ENCODE assay signal across 9 cellular contexts in the genomic region with DNA sequence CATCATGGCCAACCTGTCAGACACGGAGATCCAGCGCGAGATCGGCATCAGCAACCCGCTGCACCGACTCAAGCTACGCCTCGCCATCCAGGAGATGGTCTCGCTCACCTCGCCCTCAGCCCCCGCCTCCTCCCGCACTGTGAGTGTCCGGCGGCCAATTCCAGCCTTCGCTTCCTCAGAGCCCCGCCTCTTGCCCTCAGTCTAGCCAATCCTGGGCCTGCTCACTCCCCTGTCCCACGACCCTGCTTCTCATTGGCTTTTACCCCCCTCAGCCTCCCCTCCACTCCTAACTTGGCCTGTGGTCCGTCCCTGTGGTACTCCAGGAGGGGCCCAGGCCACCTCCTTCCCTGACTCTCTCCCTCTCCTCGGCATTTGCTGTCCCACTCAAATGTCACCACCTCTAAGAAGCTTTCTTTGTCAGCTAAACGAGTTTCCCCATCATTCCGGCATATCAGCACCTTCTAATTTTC. TPM values are rescaled to one million over a fixed set of nuclear protein-coding genes. Genes with fewer than 3 reads are reported as not detected.
DNase-seq lines count a peak whose midpoint lies in the region; ATAC-seq and TF ChIP-seq lines count a peak whose summit lies in the region.
"Had no signal": no experiment of that assay in that cellular context is flagged by ENCODE, and none has a peak within 500 bp of the region (broad histone marks: within the 10 kb centered on the region; RNA-seq: fewer than 3 reads in every experiment).

No MANE protein-coding gene starts in this region.

- H3F3A ChIP-seq in GM23338 (replicated peaks; ENCODE audit: low read depth): 0 out of 2 replicates have a peak, but pooled peaks cover 5% of the 10 kb centered on the region

- no peaks in the 10 kb centered on the region for H3K27me3 ChIP-seq in BJ (ENCODE audit: control insufficient read depth, insufficient read depth, low read length)
- H3K27me3 ChIP-seq in GM23338 (ENCODE audit: insufficient read depth): no peaks in the 10 kb centered on the region
- no peaks in the 10 kb centered on the region for H3K27me3 ChIP-seq in stomach smooth muscle (ENCODE audit: control insufficient read depth in 1 of 2, insufficient read depth in 2 of 2, low read length in 2 of 2)

- peak overlapping the region; percentile 68 for H3K4me3 ChIP-seq in BJ (ENCODE audit: low read depth, low read length)
- peak overlapping the region; percentile 64 for H3K4me3 ChIP-seq in GM23338
- H3K4me3 ChIP-seq in fibroblast of the aortic adventitia (ENCODE audit: low read depth, low read length): peak overlapping the region; percentile 93
- H3K4me3 ChIP-seq in stomach smooth muscle (ENCODE audit: low read length in 2 of 2): peak overlapping the region; percentile 80 to 89

- H3K36me3 Mint-ChIP-seq in GM23338 (ENCODE audit: low read depth): no peaks in the 10 kb centered on the region; the same call in 1 of the 3 replicates
- no peaks in the 10 kb centered on the region for H3K36me3 Mint-ChIP-seq in activated T-helper 2 cell treated with anti-CD3 and anti-CD28 coated beads, Interferon-gamma antibody, Interleukin-2, Interleukin-4, amounts not matched to agents 10 μg/mL and 5 μg/mL and 100 μg/mL, durations not matched to agents 14 hours and 24 hours and 36 hours (ENCODE audit: low read depth)
- H3K36me3 Mint-ChIP-seq in naive thymus-derived CD8-positive, alpha-beta T cell: no peaks in the 10 kb centered on the region

- H3K9ac ChIP-seq in stomach smooth muscle (ENCODE audit: low read length in 2 of 2): peak overlapping the region; percentile 58 to 66

- H3K27ac ChIP-seq in GM23338 (ENCODE audit: low read depth) (no peak overlapping the region), stomach smooth muscle (ENCODE audit: low read length) (no peak overlapping the region)
- H3K27ac ChIP-seq: HL-60 had no signal

- DNase-seq in BJ (ENCODE audit: low read depth) (peak; percentile 56), GM23338 (ENCODE audit: low spot score) (peak; percentile 99), NCI-H526 treated with DMSO at 0.1 percent for 48 hours (lab: John Stamatoyannopoulos, UW) (peak; percentile 90), fibroblast of the aortic adventitia (ENCODE audit: low read depth) (peak; percentile 87)
- peak; percentile 78 for DNase-seq in activated T-helper 2 cell treated with anti-CD3 and anti-CD28 coated beads, Interferon-gamma antibody, Interleukin-2, Interleukin-4, amounts not matched to agents 10 μg/mL and 5 μg/mL and 100 μg/mL, durations not matched to agents 14 hours and 24 hours and 36 hours (ENCODE audit: low spot score)
- peak in 9 of 10 donors; percentile 33 to 76 (median 47) for DNase-seq in naive thymus-derived CD8-positive, alpha-beta T cell
- no peak for DNase-seq in central memory CD4-positive, alpha-beta T cell

- CTCF ChIA-PET in BJ (lab: Yijun Ruan, JAX): interaction anchor here (0.6 to 1.5 kb wide), 3 partner anchors 9 to 45 kb away, joined by 4 to 10 read pairs (median 8); no protein-coding TSS in a partner anchor

- H3K79me2 ChIP-seq in GM23338 (replicated peaks; ENCODE audit: insufficient read depth): no peaks in the 10 kb centered on the region

- 0 out of 2 replicates have a peak, but pooled peaks cover 3% of the 10 kb centered on the region for H3K9me2 ChIP-seq in GM23338 (ENCODE audit: insufficient read depth)

- no peak for TF ChIP-seq CTCF in BJ (IDR thresholded peaks at IDR 0.05; ENCODE audit: insufficient read depth, low read depth, low read length)
- TF ChIP-seq CTCF in GM23338 (conservative IDR thresholded peaks at IDR 0.05; ENCODE audit: low read depth in 2 of 2): no peak
- no peak for TF ChIP-seq CTCF in fibroblast of the aortic adventitia (IDR thresholded peaks at IDR 0.05; ENCODE audit: insufficient read depth, low read length)

- H3K4me1 ChIP-seq in GM23338 (ENCODE audit: insufficient read depth) (peaks cover 20% of the 10 kb centered on the region), stomach smooth muscle (ENCODE audit: control insufficient read depth, insufficient read depth, low read length) (peaks cover 21% of the 10 kb centered on the region)

- H3K27ac Mint-ChIP-seq in GM23338: no peak overlapping the region
- H3K27ac Mint-ChIP-seq in activated T-helper 2 cell treated with anti-CD3 and anti-CD28 coated beads, Interferon-gamma antibody, Interleukin-2, Interleukin-4, amounts not matched to agents 10 μg/mL and 5 μg/mL and 100 μg/mL, durations not matched to agents 14 hours and 24 hours and 36 hours: no peak overlapping the region
- peak overlapping the region in 5 of 10 donors; percentile 57 to 75 (median 60) for H3K27ac Mint-ChIP-seq in naive thymus-derived CD8-positive, alpha-beta T cell

- H3K9me3 ChIP-seq in stomach smooth muscle (ENCODE audit: control insufficient read depth in 2 of 2, low read length in 2 of 2): no peaks in the 10 kb centered on the region

- no peak overlapping the region for H2AFZ ChIP-seq in GM23338

- H3K4me1 Mint-ChIP-seq in GM23338: peaks cover 28% of the 10 kb centered on the region
- peaks cover 20% of the 10 kb centered on the region for H3K4me1 Mint-ChIP-seq in activated T-helper 2 cell treated with anti-CD3 and anti-CD28 coated beads, Interferon-gamma antibody, Interleukin-2, Interleukin-4, amounts not matched to agents 10 μg/mL and 5 μg/mL and 100 μg/mL, durations not matched to agents 14 hours and 24 hours and 36 hours (ENCODE audit: low read depth)
- peaks cover 14 to 26% (median 19%) of the 10 kb centered on the region in 4 donors for H3K4me1 Mint-ChIP-seq in naive thymus-derived CD8-positive, alpha-beta T cell

- peak; percentile 87 for ATAC-seq in GM23338
- peak; percentile 80 to 94 for ATAC-seq in naive thymus-derived CD8-positive, alpha-beta T cell

- no peaks in the 10 kb centered on the region for H4K20me1 ChIP-seq in GM23338 (replicated peaks; ENCODE audit: insufficient read depth)

- H3K4me2 ChIP-seq in GM23338: peak overlapping the region; percentile 84

- peak overlapping the region; percentile 88 for H3K4me3 Mint-ChIP-seq in GM23338
- H3K4me3 Mint-ChIP-seq in activated T-helper 2 cell treated with anti-CD3 and anti-CD28 coated beads, Interferon-gamma antibody, Interleukin-2, Interleukin-4, amounts not matched to agents 10 μg/mL and 5 μg/mL and 100 μg/mL, durations not matched to agents 14 hours and 24 hours and 36 hours (ENCODE audit: low read depth): peak overlapping the region; percentile 86
- H3K4me3 Mint-ChIP-seq in naive thymus-derived CD8-positive, alpha-beta T cell: peak overlapping the region; percentile 74 to 92 (median 82)

- no peaks in the 10 kb centered on the region for H3K9me3 Mint-ChIP-seq in GM23338
- H3K9me3 Mint-ChIP-seq in activated T-helper 2 cell treated with anti-CD3 and anti-CD28 coated beads, Interferon-gamma antibody, Interleukin-2, Interleukin-4, amounts not matched to agents 10 μg/mL and 5 μg/mL and 100 μg/mL, durations not matched to agents 14 hours and 24 hours and 36 hours: no peaks in the 10 kb centered on the region
- H3K9me3 Mint-ChIP-seq in naive thymus-derived CD8-positive, alpha-beta T cell: no peaks in the 10 kb centered on the region

- POLR2A ChIA-PET in BJ (lab: Charles Lee): interaction anchor here (1.0 kb wide), 1 partner anchor 15 kb away, joined by 3 read pairs; no protein-coding TSS in a partner anchor
- POLR2A ChIA-PET in naive thymus-derived CD8-positive, alpha-beta T cell (lab: Charles Lee): no interaction called here

- no peaks in the 10 kb centered on the region for H3K36me3 ChIP-seq in BJ (ENCODE audit: control insufficient read depth, insufficient read depth, low read length)
- H3K36me3 ChIP-seq in GM23338 (ENCODE audit: insufficient read depth): no peaks in the 10 kb centered on the region
- no peaks in the 10 kb centered on the region for H3K36me3 ChIP-seq in stomach smooth muscle (ENCODE audit: control insufficient read depth in 2 of 2, insufficient read depth in 2 of 2, low read length in 2 of 2)

- peaks cover 13% of the 10 kb centered on the region for H3K27me3 Mint-ChIP-seq in GM23338 (ENCODE audit: insufficient read depth, low read depth, poor library complexity)
- peaks cover 12% of the 10 kb centered on the region for H3K27me3 Mint-ChIP-seq in activated T-helper 2 cell treated with anti-CD3 and anti-CD28 coated beads, Interferon-gamma antibody, Interleukin-2, Interleukin-4, amounts not matched to agents 10 μg/mL and 5 μg/mL and 100 μg/mL, durations not matched to agents 14 hours and 24 hours and 36 hours (ENCODE audit: low read depth)
- H3K27me3 Mint-ChIP-seq in naive thymus-derived CD8-positive, alpha-beta T cell: peaks cover 18 to 48% (median 37%) of the 10 kb centered on the region in 5 donors

- intact Hi-C loops in activated T-helper 2 cell treated with anti-CD3 and anti-CD28 coated beads, Interferon-gamma antibody, Interleukin-2, Interleukin-4, amounts not matched to agents 10 μg/mL and 5 μg/mL and 100 μg/mL, durations not matched to agents 14 hours and 24 hours and 36 hours (cut with micrococcal nuclease): loop anchor here (10.0 kb wide), 1 partner anchor 148 kb away; the partner anchor contains the start of genes GYS1 and RUVBL2

RNA-seq across cellular contexts. Expression of gene HRC, which starts 12.3 kb away (rescaled TPM):
- polyA plus RNA-seq in BJ (2011; rRNA removed): 0.07 and 0.25 TPM in 2 replicates
- not detected in 2 replicates for polyA minus RNA-seq in BJ (2011; rRNA and poly(A)+ RNA removed)
- total RNA-seq in GM23338 (2014; rRNA removed; shearing (Covaris generic)): 1.4 and 1.9 TPM in 2 replicates
- 2.0 and 2.5 TPM in 2 replicates for polyA plus RNA-seq in GM23338 (2016; fragmentation: Nextera tagmentation; extraction: Ambion mirVana)
- total RNA-seq in activated T-helper 2 cell treated with anti-CD3 and anti-CD28 coated beads, Interferon-gamma antibody, Interleukin-2, Interleukin-4, amounts not matched to agents 10 μg/mL and 5 μg/mL and 100 μg/mL, durations not matched to agents 14 hours and 24 hours and 36 hours: not detected in 2 replicates
- not detected in 2 replicates for total RNA-seq in fibroblast of the aortic adventitia (ENCODE audit: low replicate concordance)
- not detected for total RNA-seq in naive thymus-derived CD8-positive, alpha-beta T cell
- polyA plus RNA-seq in naive thymus-derived CD8-positive, alpha-beta T cell: not detected

RNA-seq across cellular contexts. Expression of gene TRPM4, which starts 14.7 kb away (rescaled TPM):
- polyA plus RNA-seq in BJ (2011; rRNA removed) (12.8 and 17.6 TPM in 2 replicates), GM23338 (2016; fragmentation: Nextera tagmentation; extraction: Ambion mirVana) (25.7 and 30.4 TPM in 2 replicates)
- 10.9 and 12.7 TPM in 2 replicates for polyA minus RNA-seq in BJ (2011; rRNA and poly(A)+ RNA removed)
- total RNA-seq in GM23338 (2014; rRNA removed; shearing (Covaris generic)): 11.6 and 16.5 TPM in 2 replicates
- total RNA-seq in activated T-helper 2 cell treated with anti-CD3 and anti-CD28 coated beads, Interferon-gamma antibody, Interleukin-2, Interleukin-4, amounts not matched to agents 10 μg/mL and 5 μg/mL and 100 μg/mL, durations not matched to agents 14 hours and 24 hours and 36 hours: 1.3 and 1.9 TPM in 2 replicates
- total RNA-seq in fibroblast of the aortic adventitia (ENCODE audit: low replicate concordance): 14.0 and 15.0 TPM in 2 replicates
- not detected for total RNA-seq in naive thymus-derived CD8-positive, alpha-beta T cell
- polyA plus RNA-seq in naive thymus-derived CD8-positive, alpha-beta T cell: not detected

RNA-seq across cellular contexts. Expression of gene PPFIA3, which starts 23.6 kb away (rescaled TPM):
- polyA plus RNA-seq in BJ (2011; rRNA removed): 0.75 and 1.4 TPM in 2 replicates
- polyA minus RNA-seq in BJ (2011; rRNA and poly(A)+ RNA removed): 0.76 and 1.5 TPM in 2 replicates
- total RNA-seq in GM23338 (2014; rRNA removed; shearing (Covaris generic)): 22.6 and 29.7 TPM in 2 replicates
- polyA plus RNA-seq in GM23338 (2016; fragmentation: Nextera tagmentation; extraction: Ambion mirVana): 21.3 and 25.4 TPM in 2 replicates
- 3.6 and 5.0 TPM in 2 replicates for total RNA-seq in activated T-helper 2 cell treated with anti-CD3 and anti-CD28 coated beads, Interferon-gamma antibody, Interleukin-2, Interleukin-4, amounts not matched to agents 10 μg/mL and 5 μg/mL and 100 μg/mL, durations not matched to agents 14 hours and 24 hours and 36 hours
- 0.99 and 2.4 TPM in 2 replicates for total RNA-seq in fibroblast of the aortic adventitia (ENCODE audit: low replicate concordance)
- total RNA-seq in naive thymus-derived CD8-positive, alpha-beta T cell: 1 to 10 TPM; 3.6 to 4.7 TPM
- polyA plus RNA-seq in naive thymus-derived CD8-positive, alpha-beta T cell: under 1 TPM in 2 of 3 donors, not detected in 1; 0.20 to 0.58 TPM

RNA-seq across cellular contexts. Expression of gene C19orf73, which starts 24.0 kb away (rescaled TPM):
- polyA plus RNA-seq in BJ (2011; rRNA removed): 0.67 and 0.94 TPM in 2 replicates
- polyA minus RNA-seq in BJ (2011; rRNA and poly(A)+ RNA removed): not detected in 2 replicates
- total RNA-seq in GM23338 (2014; rRNA removed; shearing (Covaris generic)): 2.6 and 8.1 TPM in 2 replicates
- 8.0 and 9.1 TPM in 2 replicates for polyA plus RNA-seq in GM23338 (2016; fragmentation: Nextera tagmentation; extraction: Ambion mirVana)
- total RNA-seq in activated T-helper 2 cell treated with anti-CD3 and anti-CD28 coated beads, Interferon-gamma antibody, Interleukin-2, Interleukin-4, amounts not matched to agents 10 μg/mL and 5 μg/mL and 100 μg/mL, durations not matched to agents 14 hours and 24 hours and 36 hours: 1.7 and 2.3 TPM in 2 replicates
- 0.41 and 0.54 TPM in 2 replicates for total RNA-seq in fibroblast of the aortic adventitia (ENCODE audit: low replicate concordance)
- 1 to 10 TPM; 1.6 TPM for total RNA-seq in naive thymus-derived CD8-positive, alpha-beta T cell
- polyA plus RNA-seq in naive thymus-derived CD8-positive, alpha-beta T cell: 1 to 10 TPM; 3.0 to 7.0 (median 5.7) TPM

RNA-seq across cellular contexts. Expression of gene LIN7B, which starts 28.7 kb away (rescaled TPM):
- 6.7 and 9.4 TPM in 2 replicates for polyA plus RNA-seq in BJ (2011; rRNA removed)
- polyA minus RNA-seq in BJ (2011; rRNA and poly(A)+ RNA removed): 2.8 TPM in 2 replicates
- 1.2 and 7.8 TPM in 2 replicates for total RNA-seq in GM23338 (2014; rRNA removed; shearing (Covaris generic))
- polyA plus RNA-seq in GM23338 (2016; fragmentation: Nextera tagmentation; extraction: Ambion mirVana): 8.6 and 10.5 TPM in 2 replicates
- 5.9 and 7.7 TPM in 2 replicates for total RNA-seq in activated T-helper 2 cell treated with anti-CD3 and anti-CD28 coated beads, Interferon-gamma antibody, Interleukin-2, Interleukin-4, amounts not matched to agents 10 μg/mL and 5 μg/mL and 100 μg/mL, durations not matched to agents 14 hours and 24 hours and 36 hours
- total RNA-seq in fibroblast of the aortic adventitia (ENCODE audit: low replicate concordance): 2.2 and 3.7 TPM in 2 replicates
- total RNA-seq in naive thymus-derived CD8-positive, alpha-beta T cell: 10 to 100 TPM; 15.7 to 16.2 TPM
- polyA plus RNA-seq in naive thymus-derived CD8-positive, alpha-beta T cell: 1 to 10 TPM; 5.5 to 9.2 (median 5.6) TPM
